In genomic region chr7:151727579-151728285, GRCh38 we compare ENCODE assay signal across 8 cellular contexts.
DNase-seq lines count a peak whose midpoint lies in the region; TF ChIP-seq lines count a peak whose summit lies in the region.

No MANE protein-coding gene starts in this region.

- DNase-seq in EH (ENCODE audit: low read depth) (peak; percentile 98), HEK293T (ENCODE audit: extremely low spot score) (peak; percentile 44), RPMI7951 (ENCODE audit: low read depth) (peak; percentile 99), amniotic epithelial cell (ENCODE audit: low read depth) (peak; percentile 91), left kidney (ENCODE audit: low read depth, low spot score) (peak; percentile 59), midbrain (lab: John Stamatoyannopoulos, UW) (no peak), NCI-H146 treated with DMSO at 0.1 percent for 48 hours (lab: John Stamatoyannopoulos, UW; ENCODE audit: unreplicated experiment) (no peak)
- DNase-seq in stimulated activated CD8-positive, alpha-beta memory T cell treated with anti-CD3 and anti-CD28 coated beads, Interleukin-12 subunit alpha, Interleukin-12 subunit beta, amount 100 ng/mL, for 24 hours (ENCODE audit: extremely low read depth): peak; percentile 25

- CTCF ChIA-PET in HEK293T (lab: Yijun Ruan, JAX): interaction anchor here (0.8 to 2.0 kb wide), 3 partner anchors 9 to 108 kb away, joined by 3 to 8 read pairs (median 5); no protein-coding TSS in a partner anchor

- POLR2A ChIA-PET in HEK293T (lab: Yijun Ruan, JAX): interaction anchor here (1.4 kb wide), 1 partner anchor 386 kb away, joined by 3 read pairs; the partner anchor contains the start of gene NUB1

TF ChIP-seq in HEK293T, 16 proteins besides CTCF, POLR2A, EP300 and RAD21:
- TF ChIP-seq SUZ12 (IDR thresholded peaks at IDR 0.05) (no peak), L3MBTL2 (conservative IDR thresholded peaks at IDR 0.05) (no peak), SP1 (IDR thresholded peaks at IDR 0.05) (no peak), PKNOX1 (IDR thresholded peaks at IDR 0.05) (no peak), BHLHE40 (IDR thresholded peaks at IDR 0.05; ENCODE audit: borderline replicate concordance) (no peak), CTBP1 (IDR thresholded peaks at IDR 0.05; ENCODE audit: borderline replicate concordance) (no peak), NFRKB (IDR thresholded peaks at IDR 0.05) (no peak), ZNF384 (IDR thresholded peaks at IDR 0.05) (no peak), FOXM1 (IDR thresholded peaks at IDR 0.05; ENCODE audit: borderline replicate concordance) (no peak), TARDBP (IDR thresholded peaks at IDR 0.05) (no peak), LEF1 (IDR thresholded peaks at IDR 0.05; ENCODE audit: borderline replicate concordance) (no peak), FOXK2 (IDR thresholded peaks at IDR 0.05) (no peak), ARNT (IDR thresholded peaks at IDR 0.05) (no peak), FOXA1 (IDR thresholded peaks at IDR 0.05) (no peak), HDGF (IDR thresholded peaks at IDR 0.05; ENCODE audit: borderline replicate concordance) (no peak), ELF4 (IDR thresholded peaks at IDR 0.05) (no peak)

Comparison
In these comparisons a context has a peak if more than half of its experiments do, and no peak if none do; other contexts are left out.
1. DNase-seq: peak in EH (single experiment), HEK293T (single experiment), RPMI7951 (single experiment), amniotic epithelial cell (single experiment), left kidney (single experiment) and stimulated activated CD8-positive, alpha-beta memory T cell treated with anti-CD3 and anti-CD28 coated beads, Interleukin-12 subunit alpha, Interleukin-12 subunit beta, amount 100 ng/mL, for 24 hours (single experiment); none in midbrain (single experiment) and NCI-H146 treated with DMSO at 0.1 percent for 48 hours (single experiment).